In the genomic region with DNA sequence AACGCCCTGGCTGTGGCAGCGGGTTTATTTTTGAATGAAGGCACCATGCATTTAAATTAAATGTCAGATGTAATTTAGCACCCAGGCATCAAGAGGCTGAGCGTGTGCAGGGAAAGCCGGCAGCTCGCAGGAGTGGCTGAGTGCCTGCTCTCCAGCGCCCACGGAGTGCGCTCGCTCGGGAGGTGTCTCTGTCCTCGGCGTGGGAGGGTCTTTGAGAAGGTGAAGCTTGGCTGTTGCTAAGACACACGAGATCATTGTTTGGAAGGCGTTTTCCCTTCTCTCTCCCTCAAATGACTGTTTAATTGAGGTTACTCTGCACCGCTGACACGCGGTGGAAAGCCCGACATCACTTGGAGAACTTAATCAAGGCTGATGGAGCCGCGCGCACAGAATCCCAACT, we compare ENCODE assay signal across 15 cellular contexts.
"Had no signal": no experiment of that assay in that cellular context is flagged by ENCODE, and none has a peak within 500 bp of the region (broad histone marks: within the 10 kb centered on the region; RNA-seq: fewer than 3 reads in every experiment).

No MANE protein-coding gene starts in this region.

- H3K27ac Mint-ChIP-seq: activated T-helper 2 cell treated with anti-CD3 and anti-CD28 coated beads, Interferon-gamma antibody, Interleukin-2, Interleukin-4, amounts not matched to agents 10 μg/mL and 5 μg/mL and 100 μg/mL, durations not matched to agents 14 hours and 24 hours and 36 hours; naive B cell; stimulated activated memory B cell treated with anti-CD40 and anti-IgM and Interleukin-4, amounts not matched to agents 10 μg/mL and 1 μg/mL and 100 μg/mL, for 72 hours had no signal

- H3K4me1 Mint-ChIP-seq: naive B cell; stimulated activated memory B cell treated with anti-CD40 and anti-IgM and Interleukin-4, amounts not matched to agents 10 μg/mL and 1 μg/mL and 100 μg/mL, for 72 hours had no signal

- H3K36me3 Mint-ChIP-seq: naive B cell; stimulated activated memory B cell treated with anti-CD40 and anti-IgM and Interleukin-4, amounts not matched to agents 10 μg/mL and 1 μg/mL and 100 μg/mL, for 72 hours had no signal

- ATAC-seq: gastroesophageal sphincter had no signal

- H3K27me3 Mint-ChIP-seq: stimulated activated memory B cell treated with anti-CD40 and anti-IgM and Interleukin-4, amounts not matched to agents 10 μg/mL and 1 μg/mL and 100 μg/mL, for 72 hours had no signal

- H3K4me3 Mint-ChIP-seq: naive B cell; stimulated activated memory B cell treated with anti-CD40 and anti-IgM and Interleukin-4, amounts not matched to agents 10 μg/mL and 1 μg/mL and 100 μg/mL, for 72 hours had no signal

- H3K9me3 Mint-ChIP-seq: activated T-helper 2 cell treated with anti-CD3 and anti-CD28 coated beads, Interferon-gamma antibody, Interleukin-2, Interleukin-4, amounts not matched to agents 10 μg/mL and 5 μg/mL and 100 μg/mL, durations not matched to agents 14 hours and 24 hours and 36 hours; naive B cell; stimulated activated memory B cell treated with anti-CD40 and anti-IgM and Interleukin-4, amounts not matched to agents 10 μg/mL and 1 μg/mL and 100 μg/mL, for 72 hours had no signal

- DNase-seq: activated CD4-positive, alpha-beta T cell treated with anti-CD3 and anti-CD28 coated beads, Interleukin-2, amount 50 U/mL, for 48 hours; activated naive CD4-positive, alpha-beta T cell treated with anti-CD3 and anti-CD28 coated beads, Interleukin-2, amount 50 U/mL, for 16 hours; erythroblast; hippocampal formation; left ventricle myocardium inferior; naive B cell; stimulated activated CD4-positive, alpha-beta T cell treated with anti-CD3 and anti-CD28 coated beads, Interleukin-12 subunit alpha, Interleukin-12 subunit beta, amount 100 ng/mL, for 4 hours; stimulated activated CD4-positive, alpha-beta T cell treated with anti-CD3 and anti-CD28 coated beads, Interleukin-2, amount 100 ng/mL, for 24 hours; T-helper 1 cell; T1000; thyroid gland; uterus had no signal
